In genomic region chr3:51671090-51672082, GRCh38 we compare ENCODE assay signal across 8 cellular contexts. TPM values are rescaled to one million over a fixed set of nuclear protein-coding genes. Genes with fewer than 3 reads are reported as not detected.
A peak's percentile ranks its signal among the peaks of the same experiment; 100 is the strongest.
DNase-seq lines count a peak whose midpoint lies in the region; ATAC-seq and TF ChIP-seq lines count a peak whose summit lies in the region.

Gene TEX264 (plus strand): TSS chr3:51671252. CDS start chr3:51674305, 3,053 bp downstream.

- peaks cover 47% of the 10 kb centered on the region for H3K79me2 ChIP-seq in DOHH2 (ENCODE audit: control insufficient read depth, low read length)

- ATAC-seq in GM21576 (IDR thresholded peaks at IDR 0.05; ENCODE audit: unreplicated experiment) = peak; percentile 72

- H3K27ac ChIP-seq in DOHH2 (ENCODE audit: low read depth, low read length) = peak within 1 kb of the TSS; percentile 86
- H3K27ac ChIP-seq in SJSA1 = peak within 1 kb of the TSS; percentile 53
- H3K27ac ChIP-seq in subcutaneous abdominal adipose tissue (ENCODE audit: low read depth, low read length) = peak within 1 kb of the TSS; percentile 79

- H3K4me3 ChIP-seq in DOHH2 (ENCODE audit: low read length) (peak within 1 kb of the TSS; percentile 98), SJSA1 (peak within 1 kb of the TSS; percentile 72), neuron (ENCODE audit: low read length) (peak within 1 kb of the TSS; percentile 74), subcutaneous abdominal adipose tissue (ENCODE audit: low read depth in 1 of 5, low read length in 5 of 5) (peak within 1 kb of the TSS; percentile 71 to 88 (median 84))
- peak within 1 kb of the TSS; percentile 84 for H3K4me3 ChIP-seq in Jurkat, Clone E6-1 (ENCODE audit: low read length)

- H2AFZ ChIP-seq in neuron (ENCODE audit: low read depth, low read length) = peak within 1 kb of the TSS; percentile 55

- H3K9me2 ChIP-seq in DOHH2 (replicated peaks; ENCODE audit: control insufficient read depth, low read length) = no peaks in the 10 kb centered on the region

- H3K9me3 ChIP-seq in DOHH2 (ENCODE audit: control insufficient read depth, insufficient read depth, low read length) = no peaks in the 10 kb centered on the region
- no peaks in the 10 kb centered on the region for H3K9me3 ChIP-seq in SJSA1 (replicated peaks)
- H3K9me3 ChIP-seq in neuron (ENCODE audit: low read length) = no peaks in the 10 kb centered on the region
- H3K9me3 ChIP-seq in subcutaneous abdominal adipose tissue (ENCODE audit: control insufficient read depth in 5 of 5, low read length in 5 of 5) = no peaks in the 10 kb centered on the region

- no peaks in the 10 kb centered on the region; the same call in 1 of the 2 replicates for H3F3A ChIP-seq in DOHH2 (ENCODE audit: control insufficient read depth, insufficient read depth)

- TF ChIP-seq CTCF in DOHH2 (IDR thresholded peaks at IDR 0.05; ENCODE audit: low read depth, low read length, poor library complexity, severe bottlenecking) = no peak

- DNase-seq in Jurkat, Clone E6-1 (ENCODE audit: low read depth, low spot score) = peak; percentile 89
- DNase-seq in SJSA1 (ENCODE audit: low read depth in 1 of 2, low spot score in 2 of 2) = peak; percentile 83 to 84
- peak; percentile 86 for DNase-seq in activated gamma-delta T cell treated with anti-CD3 and anti-CD28 coated beads, Interleukin-2, amount 50 U/mL, for 16 hours (ENCODE audit: low read depth)
- DNase-seq in foreskin melanocyte = peak; percentile 70

- H3K9ac ChIP-seq in subcutaneous abdominal adipose tissue (ENCODE audit: low read length in 5 of 5) = peak within 1 kb of the TSS in 4 of 5 donors; percentile 74 to 89 (median 80)

- H3K36me3 ChIP-seq in DOHH2 (ENCODE audit: control insufficient read depth, low read length) (peaks cover 34% of the 10 kb centered on the region), SJSA1 (peaks cover 4% of the 10 kb centered on the region; the same call in 1 of the 2 replicates), neuron (ENCODE audit: insufficient read depth, low read length) (peaks cover 3% of the 10 kb centered on the region), subcutaneous abdominal adipose tissue (ENCODE audit: control insufficient read depth in 5 of 5, insufficient read depth in 5 of 5, low read length in 5 of 5) (peaks cover 0 to 24% (median 19%) of the 10 kb centered on the region in 5 donors)

- H3K4me2 ChIP-seq in DOHH2 (ENCODE audit: low read length) = peak within 1 kb of the TSS; percentile 82

- no peaks in the 10 kb centered on the region; the same call in 1 of the 2 replicates for H4K20me1 ChIP-seq in DOHH2 (ENCODE audit: control insufficient read depth, insufficient read depth, low read depth, low read length)

- H3K4me1 ChIP-seq in DOHH2 (ENCODE audit: control insufficient read depth, low read length) (peaks cover 44% of the 10 kb centered on the region), SJSA1 (replicated peaks) (peaks cover 10% of the 10 kb centered on the region), neuron (ENCODE audit: insufficient read depth, low read length) (peaks cover 21% of the 10 kb centered on the region), subcutaneous abdominal adipose tissue (ENCODE audit: control insufficient read depth in 5 of 5, insufficient read depth in 5 of 5, low read length in 5 of 5) (peaks cover 2 to 46% (median 29%) of the 10 kb centered on the region in 5 donors)

- H3K27me3 ChIP-seq in DOHH2 (ENCODE audit: control insufficient read depth, low read length) (no peaks in the 10 kb centered on the region), SJSA1 (replicated peaks) (no peaks in the 10 kb centered on the region), neuron (ENCODE audit: insufficient read depth, low read length) (no peaks in the 10 kb centered on the region), subcutaneous abdominal adipose tissue (ENCODE audit: control insufficient read depth in 5 of 5, insufficient read depth in 4 of 5, low read length in 5 of 5) (no peaks in the 10 kb centered on the region)

RNA-seq across cellular contexts. Expression of gene TEX264, which starts in this region (rescaled TPM):
- polyA plus RNA-seq in Jurkat, Clone E6-1 (2012; ENCODE audit: insufficient read depth, insufficient read length) = 54.7 TPM
- total RNA-seq in SJSA1 (2014; rRNA removed; shearing (Covaris generic)) = 36.4 and 36.9 TPM in 2 replicates

Comparison
In these comparisons a context has a peak if more than half of its experiments do, and no peak if none do; other contexts are left out.
1. Peak in every context shown above with its lines: DNase-seq, ATAC-seq, H3K4me3 ChIP-seq and H3K27ac ChIP-seq.